Comparison of ENCODE assay signal across 8 cellular contexts in the genomic region with DNA sequence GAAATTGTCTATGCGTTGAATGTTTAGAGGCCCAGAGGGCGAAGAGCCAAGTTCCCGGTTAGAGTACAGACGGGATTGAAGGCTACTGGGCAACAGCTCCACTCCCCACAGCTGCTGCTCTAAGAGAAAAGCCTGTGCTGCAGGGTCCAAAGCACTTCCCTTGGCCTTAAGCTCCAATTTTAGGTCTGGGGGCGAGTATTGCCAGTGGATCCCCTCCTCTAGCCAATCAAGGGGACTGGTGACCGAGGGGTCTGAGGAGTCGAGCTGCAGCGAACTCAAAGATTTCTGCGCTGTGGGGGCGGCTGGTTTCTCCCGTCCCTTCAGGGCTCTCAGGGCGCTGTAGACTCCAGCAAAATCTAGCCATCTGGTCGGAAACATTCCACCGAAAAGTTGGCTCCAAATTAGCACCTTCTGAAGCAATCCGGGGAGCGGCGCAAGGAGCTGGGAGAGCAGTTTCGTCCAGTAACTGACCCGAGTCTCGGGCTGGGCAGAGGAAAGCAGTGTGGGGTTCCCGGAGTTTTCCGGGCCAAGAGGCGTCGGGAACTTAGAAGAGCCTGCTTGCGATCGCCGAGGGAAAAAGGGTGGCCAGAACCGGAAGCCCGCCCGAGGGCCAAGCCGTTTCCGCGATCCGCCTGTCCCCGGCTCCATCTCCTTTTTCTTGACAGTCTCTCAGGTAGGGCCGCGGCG. TPM values are rescaled to one million over a fixed set of nuclear protein-coding genes. Genes with fewer than 3 reads are reported as not detected.
DNase-seq lines count a peak whose midpoint lies in the region; ATAC-seq, FAIRE-seq and TF ChIP-seq lines count a peak whose summit lies in the region.

No MANE protein-coding gene starts in this region.

- FAIRE-seq in astrocyte (lab: Jason Lieb, UNC) = no peak

- TF ChIP-seq CTCF in astrocyte (IDR thresholded peaks at IDR 0.05; ENCODE audit: insufficient read depth, low read depth, low read length) = no peak
- TF ChIP-seq CTCF in hepatocyte (IDR thresholded peaks at IDR 0.05; ENCODE audit: poor library complexity) = no peak
- no peak for TF ChIP-seq CTCF in gastrocnemius medialis (IDR thresholded peaks at IDR 0.05 in 4 of 5, conservative IDR thresholded peaks at IDR 0.05 in 1 of 5)

- peak overlapping the region; percentile 99 for H3K4me3 Mint-ChIP-seq in astrocyte (ENCODE audit: unreplicated experiment)

- peak overlapping the region; percentile 77 to 95 (median 92) for H3K4me3 ChIP-seq in BLaER1 treated with 17β-estradiol and CSF1 and Interleukin-3, amounts not matched to agents 10 nM and 100 nM
- H3K4me3 ChIP-seq in astrocyte (ENCODE audit: insufficient read depth, low read depth, low read length) (peak overlapping the region; percentile 91), hepatocyte (peak overlapping the region; percentile 96), gastrocnemius medialis (peak overlapping the region; percentile 96 to 100 (median 98))

- ATAC-seq in GM18511 (IDR thresholded peaks at IDR 0.05; ENCODE audit: unreplicated experiment) (peak; percentile 43), HG02981 (IDR thresholded peaks at IDR 0.05; ENCODE audit: unreplicated experiment) (peak; percentile 28), gastrocnemius medialis (peak; percentile 42 to 43)

- H3K79me2 ChIP-seq in astrocyte (ENCODE audit: insufficient read depth, low read length) (peaks cover 57% of the 10 kb centered on the region), hepatocyte (peaks cover 75% of the 10 kb centered on the region)

- peaks cover 7% of the 10 kb centered on the region for H3K4me1 Mint-ChIP-seq in astrocyte (ENCODE audit: low read depth, unreplicated experiment)

- H3K36me3 Mint-ChIP-seq in astrocyte (ENCODE audit: low read depth, unreplicated experiment) = peaks cover 6% of the 10 kb centered on the region

- under 1% methylated on average over 37 of the region's 38 CpGs for WGBS in hepatocyte (ENCODE audit: low lambda C conversion rate, missing lambda C conversion rate)

- H3K27me3 ChIP-seq in BLaER1 treated with 17β-estradiol and CSF1 and Interleukin-3, amounts not matched to agents 10 nM and 100 nM = no peaks in the 10 kb centered on the region
- no peaks in the 10 kb centered on the region for H3K27me3 ChIP-seq in astrocyte (ENCODE audit: insufficient read depth, low read length)
- no peaks in the 10 kb centered on the region for H3K27me3 ChIP-seq in hepatocyte
- H3K27me3 ChIP-seq in gastrocnemius medialis = no peaks in the 10 kb centered on the region

- no peaks in the 10 kb centered on the region for H3K9me3 Mint-ChIP-seq in astrocyte (ENCODE audit: unreplicated experiment)

- H3K27ac Mint-ChIP-seq in astrocyte (ENCODE audit: unreplicated experiment) = peak overlapping the region; percentile 99

- TF ChIP-seq POLR2A in gastrocnemius medialis (IDR thresholded peaks at IDR 0.05) = no peak

- H3K9me2 ChIP-seq in hepatocyte (replicated peaks; ENCODE audit: insufficient read depth) = no peaks in the 10 kb centered on the region

- H2AFZ ChIP-seq in astrocyte (ENCODE audit: low read depth, low read length) (peak overlapping the region; percentile 58), hepatocyte (peak overlapping the region; percentile 41)

- peak overlapping the region; percentile 87 to 99 (median 96) for H3K9ac ChIP-seq in BLaER1 treated with 17β-estradiol and CSF1 and Interleukin-3, amounts not matched to agents 10 nM and 100 nM
- peak overlapping the region; percentile 99 for H3K9ac ChIP-seq in astrocyte (ENCODE audit: low read length)

- in situ Hi-C loops in gastrocnemius medialis (cut with MboI; ENCODE audit: low sequenced_read_pairs in 4 of 4) = no loop called here

- intact Hi-C loops in gastrocnemius medialis (cut with DNase I; ENCODE audit: low total_unique reads) = loop anchor here (1.0 to 5.0 kb wide), 3 partner anchors 95 to 1449 kb away; partner anchors contain the start of gene PPFIA4

- H3K4me2 ChIP-seq in BLaER1 treated with 17β-estradiol and CSF1 and Interleukin-3, amounts not matched to agents 10 nM and 100 nM = peak overlapping the region; percentile 72 to 94 (median 88)
- H3K4me2 ChIP-seq in astrocyte (ENCODE audit: low read length) (peak overlapping the region; percentile 91), hepatocyte (peak overlapping the region; percentile 81)

- H3K9me3 ChIP-seq in BLaER1 treated with 17β-estradiol and CSF1 and Interleukin-3, amounts not matched to agents 10 nM and 100 nM (replicated peaks in 1 of 11) = peaks cover 0 to 5% (median 0%) of the 10 kb centered on the region in 11 experiments; a peak in 2 of 22 replicates
- H3K9me3 ChIP-seq in astrocyte (ENCODE audit: insufficient read depth, low read depth, low read length) (no peaks in the 10 kb centered on the region), hepatocyte (ENCODE audit: low read depth) (no peaks in the 10 kb centered on the region), gastrocnemius medialis (no peaks in the 10 kb centered on the region)

- no peaks in the 10 kb centered on the region for H3K27me3 Mint-ChIP-seq in astrocyte (ENCODE audit: low read depth, unreplicated experiment)

- peaks cover 52 to 56% (median 54%) of the 10 kb centered on the region in 11 experiments for H4K20me1 ChIP-seq in BLaER1 treated with 17β-estradiol and CSF1 and Interleukin-3, amounts not matched to agents 10 nM and 100 nM
- peaks cover 53% of the 10 kb centered on the region for H4K20me1 ChIP-seq in astrocyte (ENCODE audit: insufficient read depth, low read length)
- peaks cover 50% of the 10 kb centered on the region for H4K20me1 ChIP-seq in hepatocyte (ENCODE audit: insufficient read depth, poor library complexity, severe bottlenecking)

- H3K27ac ChIP-seq in BLaER1 treated with 17β-estradiol and CSF1 and Interleukin-3, amounts not matched to agents 10 nM and 100 nM = peak overlapping the region; percentile 87 to 99 (median 95)
- H3K27ac ChIP-seq in astrocyte (ENCODE audit: low read depth, low read length) (peak overlapping the region; percentile 98), hepatocyte (peak overlapping the region; percentile 100), gastrocnemius medialis (peak overlapping the region; percentile 99 to 100 (median 100))

- H3K4me1 ChIP-seq in BLaER1 treated with 17β-estradiol and CSF1 and Interleukin-3, amounts not matched to agents 10 nM and 100 nM = peaks cover 37 to 45% (median 42%) of the 10 kb centered on the region in 10 experiments
- H3K4me1 ChIP-seq in astrocyte (ENCODE audit: insufficient read depth, low read length) (no peaks in the 10 kb centered on the region), hepatocyte (ENCODE audit: insufficient read depth) (peaks cover 7% of the 10 kb centered on the region), gastrocnemius medialis (peaks cover 20 to 24% of the 10 kb centered on the region in 2 donors)

- peaks cover 25 to 44% (median 35%) of the 10 kb centered on the region in 11 experiments for H3K36me3 ChIP-seq in BLaER1 treated with 17β-estradiol and CSF1 and Interleukin-3, amounts not matched to agents 10 nM and 100 nM
- H3K36me3 ChIP-seq in astrocyte (ENCODE audit: insufficient read depth, low read length) (peaks cover 3% of the 10 kb centered on the region), hepatocyte (replicated peaks; ENCODE audit: insufficient read depth, low read depth) (peaks cover 2% of the 10 kb centered on the region), gastrocnemius medialis (peaks cover 0 to under 1% of the 10 kb centered on the region in 2 donors)

- DNase-seq in OCI-M1 (lab: John Stamatoyannopoulos, UW) (peak; percentile 66), astrocyte (ENCODE audit: low read depth) (peak; percentile 32), hepatocyte (ENCODE audit: low spot score) (peak; percentile 56), gastrocnemius medialis (peak; percentile 19 to 54), NCI-H1436 treated with DMSO at 0.1 percent for 48 hours (lab: John Stamatoyannopoulos, UW) (no peak)

RNA-seq across cellular contexts. Expression of gene PPP1R15B, which starts 0.7 kb away (rescaled TPM):
- total RNA-seq in astrocyte = 38.8 and 40.0 TPM in 2 replicates
- total RNA-seq in hepatocyte = 66.9 and 77.0 TPM in 2 replicates
- 31.2 and 34.0 TPM in 2 replicates for polyA plus RNA-seq in hepatocyte
- 10 to 100 TPM; 23.8 to 33.0 (median 25.9) TPM for total RNA-seq in gastrocnemius medialis

RNA-seq across cellular contexts. Expression of gene PLEKHA6, which starts 51.2 kb away (rescaled TPM):
- total RNA-seq in astrocyte = 1.5 and 2.7 TPM in 2 replicates
- total RNA-seq in hepatocyte = 14.3 and 31.5 TPM in 2 replicates
- polyA plus RNA-seq in hepatocyte = 12.4 and 14.3 TPM in 2 replicates
- total RNA-seq in gastrocnemius medialis = 10 to 100 TPM in 2 of 4 donors, 1 to 10 TPM in 2; 4.3 to 13.2 (median 7.7) TPM
